ENCODE assay signal across 15 cellular contexts in the genomic region with DNA sequence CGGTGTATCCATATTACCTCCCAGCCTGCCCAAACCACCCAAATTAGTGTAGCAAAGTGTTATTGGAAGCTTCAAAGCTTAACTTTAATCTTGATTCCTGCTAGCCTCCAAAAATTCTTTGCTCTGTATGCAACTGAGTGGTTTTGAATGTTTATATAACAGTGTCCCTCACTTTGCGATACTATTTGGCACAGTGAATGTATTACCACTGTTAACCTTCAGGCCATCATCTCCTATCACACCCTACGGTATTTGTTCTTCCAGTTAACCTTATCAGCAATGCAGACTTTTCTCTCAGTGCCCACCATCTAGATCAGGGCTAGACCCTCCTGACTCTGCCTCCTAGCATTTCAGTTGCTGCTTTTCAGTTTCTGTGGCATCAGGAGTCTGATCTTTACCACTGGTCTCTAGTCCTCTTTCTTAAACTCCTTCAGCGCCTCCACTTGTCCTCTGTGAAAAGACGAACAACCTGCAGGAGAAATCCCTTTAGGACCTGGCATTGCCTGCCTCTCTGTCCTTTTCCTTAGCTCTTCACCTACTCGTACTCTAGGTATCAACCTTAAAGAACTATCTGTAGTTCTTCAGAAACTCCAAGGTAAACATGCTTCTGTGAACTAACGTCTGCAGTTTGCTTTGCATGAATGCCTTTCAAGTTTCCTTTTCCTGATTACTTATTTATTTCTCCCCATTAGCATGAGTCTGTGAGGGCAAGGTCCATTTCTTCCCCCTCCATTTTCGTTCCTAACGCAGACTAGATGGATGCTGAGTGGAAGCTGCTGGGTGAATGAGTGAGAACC.
DNase-seq lines count a peak whose midpoint lies in the region; ATAC-seq and TF ChIP-seq lines count a peak whose summit lies in the region.
"Had no signal": no experiment of that assay in that cellular context is flagged by ENCODE, and none has a peak within 500 bp of the region (broad histone marks: within the 10 kb centered on the region; RNA-seq: fewer than 3 reads in every experiment).

No MANE protein-coding gene starts in this region.

- dilution Hi-C loops in mammary epithelial cell (cut with HindIII; ENCODE audit: low sequenced_read_pairs), result no loop called here

- H3K27me3 ChIP-seq in mammary epithelial cell (ENCODE audit: insufficient read depth, low read length) (no peaks in the 10 kb centered on the region), hepatocyte (no peaks in the 10 kb centered on the region), brain microvascular endothelial cell (replicated peaks) (no peaks in the 10 kb centered on the region), HAP-1 (ENCODE audit: low read depth) (no peaks in the 10 kb centered on the region)
- H3K27me3 ChIP-seq: neutrophil had no signal

- no peaks in the 10 kb centered on the region for H3K36me3 Mint-ChIP-seq in MCF 10A (ENCODE audit: insufficient read depth, unreplicated experiment)
- H3K36me3 Mint-ChIP-seq: activated naive CD8-positive, alpha-beta T cell treated with anti-CD3 and anti-CD28 coated beads for 36 hours; T-cell had no signal

- H3K79me2 ChIP-seq in mammary epithelial cell (ENCODE audit: insufficient read depth, low read length) (no peaks in the 10 kb centered on the region), hepatocyte (no peaks in the 10 kb centered on the region)

- CTCF ChIA-PET in mammary epithelial cell (lab: Charles Lee; ENCODE audit: low non-redundant PET), result no interaction called here
- CTCF ChIA-PET in MCF 10A (lab: Yijun Ruan, JAX), result interaction anchor here (0.6 to 2.7 kb wide), 3 partner anchors 16 to 903 kb away, joined by 3 to 12 read pairs (median 3); no protein-coding TSS in a partner anchor

- intact Hi-C loops in mammary epithelial cell (cut with micrococcal nuclease) (no loop called here), MCF 10A (cut with micrococcal nuclease) (no loop called here)

- no peak overlapping the region for H3K27ac Mint-ChIP-seq in MCF 10A (ENCODE audit: low read depth, unreplicated experiment)
- H3K27ac Mint-ChIP-seq: activated naive CD8-positive, alpha-beta T cell treated with anti-CD3 and anti-CD28 coated beads for 36 hours; T-cell had no signal

- no peak overlapping the region for H3K4me3 Mint-ChIP-seq in MCF 10A (ENCODE audit: unreplicated experiment)
- H3K4me3 Mint-ChIP-seq: activated naive CD8-positive, alpha-beta T cell treated with anti-CD3 and anti-CD28 coated beads for 36 hours; T-cell had no signal

- POLR2A ChIA-PET in MCF 10A (lab: Yijun Ruan, JAX), result interaction anchor here (0.7 kb wide), 2 partner anchors 26 to 189 kb away, joined by 3 to 4 read pairs; no protein-coding TSS in a partner anchor

- DNase-seq in mammary epithelial cell, result no peak
- no peak for DNase-seq in MCF 10A (ENCODE audit: unreplicated experiment)
- DNase-seq in HK-2 (ENCODE audit: unreplicated experiment), result peak; percentile 7
- peak; percentile 68 for DNase-seq in hepatocyte (ENCODE audit: low spot score)
- no peak for DNase-seq in activated CD4-positive, alpha-beta T cell treated with anti-CD3 and anti-CD28 coated beads, Interleukin-2, amount 50 U/mL, for 1 hour
- no peak for DNase-seq in brain microvascular endothelial cell
- no peak for DNase-seq in HAP-1 (ENCODE audit: low spot score in 2 of 2)
- DNase-seq: activated CD4-positive, alpha-beta T cell treated with anti-CD3 and anti-CD28 coated beads for 1 hour; activated naive CD8-positive, alpha-beta T cell treated with anti-CD3 and anti-CD28 coated beads for 36 hours; NCI-H1092; PC-9; T-cell had no signal

- TF ChIP-seq CTCF in mammary epithelial cell (conservative IDR thresholded peaks at IDR 0.05 in 1 of 2, IDR thresholded peaks at IDR 0.05 in 1 of 2; ENCODE audit: extremely low read depth in 1 of 2, insufficient read depth in 1 of 2, low read depth in 1 of 2, low read length in 2 of 2) (no peak), MCF 10A (IDR thresholded peaks at IDR 0.05; ENCODE audit: unreplicated experiment) (no peak), hepatocyte (IDR thresholded peaks at IDR 0.05; ENCODE audit: poor library complexity) (no peak), brain microvascular endothelial cell (IDR thresholded peaks at IDR 0.05; ENCODE audit: low read depth, low read length, missing control alignments) (no peak)

- H3K4me2 ChIP-seq in mammary epithelial cell (ENCODE audit: insufficient read depth, low read depth, low read length) (no peak overlapping the region), hepatocyte (peak overlapping the region; percentile 67)
- H3K4me2 ChIP-seq: PC-9 had no signal

- H4K20me1 ChIP-seq in mammary epithelial cell (ENCODE audit: insufficient read depth, low read length) (no peaks in the 10 kb centered on the region), hepatocyte (ENCODE audit: insufficient read depth, poor library complexity, severe bottlenecking) (no peaks in the 10 kb centered on the region)

- no peak overlapping the region for H3K9ac ChIP-seq in mammary epithelial cell (ENCODE audit: insufficient read depth, low read length)

- H2AFZ ChIP-seq in mammary epithelial cell (ENCODE audit: low read depth, low read length) (peak overlapping the region; percentile 19), hepatocyte (no peak overlapping the region)
- H2AFZ ChIP-seq: PC-9 had no signal

- no peak overlapping the region for H3K27ac ChIP-seq in mammary epithelial cell (ENCODE audit: insufficient read depth, low read depth, low read length)
- peak overlapping the region; percentile 71 for H3K27ac ChIP-seq in hepatocyte
- no peak overlapping the region for H3K27ac ChIP-seq in brain microvascular endothelial cell
- H3K27ac ChIP-seq: neutrophil, PC-9, skin epidermis had no signal

- H3K36me3 ChIP-seq in mammary epithelial cell (ENCODE audit: insufficient read depth, low read length), result peaks cover under 1% of the 10 kb centered on the region
- H3K36me3 ChIP-seq in hepatocyte (replicated peaks; ENCODE audit: insufficient read depth, low read depth), result no peaks in the 10 kb centered on the region
- H3K36me3 ChIP-seq in brain microvascular endothelial cell (replicated peaks), result no peaks in the 10 kb centered on the region
- H3K36me3 ChIP-seq in HAP-1 (replicated peaks), result no peaks in the 10 kb centered on the region
- H3K36me3 ChIP-seq: neutrophil had no signal

- H3K4me3 ChIP-seq in mammary epithelial cell (replicated peaks in 1 of 3; ENCODE audit: insufficient read depth in 1 of 3, low read depth in 2 of 3, low read length in 3 of 3) (no peak overlapping the region), hepatocyte (no peak overlapping the region), brain microvascular endothelial cell (ENCODE audit: low read depth, low read length) (no peak overlapping the region), HAP-1 (no peak overlapping the region)
- H3K4me3 ChIP-seq: PC-9, skin epidermis had no signal

- BruUV-seq in mammary epithelial cell (replicated peaks; lab: Mats Ljungman, UMichigan) (no TSS peak), MCF 10A (replicated peaks; lab: Mats Ljungman, UMichigan) (no TSS peak)

- no peaks in the 10 kb centered on the region for H3K9me2 ChIP-seq in hepatocyte (replicated peaks; ENCODE audit: insufficient read depth)

- in situ Hi-C loops in mammary epithelial cell (cut with MboI; ENCODE audit: low sequenced_read_pairs in 2 of 2) (no loop called here), brain microvascular endothelial cell (cut with HindIII; ENCODE audit: low pct_ligation_motif_present, low sequenced_read_pairs) (no loop called here), HAP-1 (cut with MboI; ENCODE audit: low sequenced_read_pairs) (no loop called here)

- peaks cover 3% of the 10 kb centered on the region for H3K9me3 Mint-ChIP-seq in MCF 10A (ENCODE audit: unreplicated experiment)
- H3K9me3 Mint-ChIP-seq: activated naive CD8-positive, alpha-beta T cell treated with anti-CD3 and anti-CD28 coated beads for 36 hours had no signal

- peaks cover 12% of the 10 kb centered on the region for H3K4me1 Mint-ChIP-seq in MCF 10A (ENCODE audit: insufficient read depth, unreplicated experiment)
- H3K4me1 Mint-ChIP-seq: activated naive CD8-positive, alpha-beta T cell treated with anti-CD3 and anti-CD28 coated beads for 36 hours; T-cell had no signal

- no peaks in the 10 kb centered on the region for H3K27me3 Mint-ChIP-seq in MCF 10A (ENCODE audit: insufficient read depth, unreplicated experiment)

- no peaks in the 10 kb centered on the region for H3K9me3 ChIP-seq in mammary epithelial cell (replicated peaks; ENCODE audit: insufficient read depth, low read length)
- no peaks in the 10 kb centered on the region for H3K9me3 ChIP-seq in hepatocyte (ENCODE audit: low read depth)
- peaks cover 3% of the 10 kb centered on the region; the same call in 1 of the 2 replicates for H3K9me3 ChIP-seq in HAP-1
- H3K9me3 ChIP-seq: neutrophil had no signal

- H3K4me1 ChIP-seq in mammary epithelial cell (ENCODE audit: insufficient read depth, low read length) (peaks cover 6% of the 10 kb centered on the region), hepatocyte (ENCODE audit: insufficient read depth) (peaks cover 5% of the 10 kb centered on the region), HAP-1 (peaks cover 13% of the 10 kb centered on the region)

- 77% methylated on average over 9 of the region's 9 CpGs for WGBS in mammary epithelial cell (ENCODE audit: low coverage, missing lambda C conversion rate)
- WGBS in hepatocyte (ENCODE audit: low lambda C conversion rate, missing lambda C conversion rate), result 53% methylated on average over 9 of the region's 9 CpGs

- ATAC-seq in GM21390 (IDR thresholded peaks at IDR 0.05; ENCODE audit: unreplicated experiment), result no peak
- ATAC-seq: T-cell had no signal

Comparison
In these comparisons a context has a peak if more than half of its experiments do, and no peak if none do; other contexts are left out.
1. DNase-seq: peak in HK-2 (single experiment) and hepatocyte (single experiment); none in mammary epithelial cell (single experiment), MCF 10A (single experiment), activated CD4-positive, alpha-beta T cell treated with anti-CD3 and anti-CD28 coated beads, Interleukin-2, amount 50 U/mL, for 1 hour (single experiment), brain microvascular endothelial cell (single experiment) and HAP-1 (0 of 2).